Comparison of ENCODE assay signal across 11 cellular contexts in the genomic region with DNA sequence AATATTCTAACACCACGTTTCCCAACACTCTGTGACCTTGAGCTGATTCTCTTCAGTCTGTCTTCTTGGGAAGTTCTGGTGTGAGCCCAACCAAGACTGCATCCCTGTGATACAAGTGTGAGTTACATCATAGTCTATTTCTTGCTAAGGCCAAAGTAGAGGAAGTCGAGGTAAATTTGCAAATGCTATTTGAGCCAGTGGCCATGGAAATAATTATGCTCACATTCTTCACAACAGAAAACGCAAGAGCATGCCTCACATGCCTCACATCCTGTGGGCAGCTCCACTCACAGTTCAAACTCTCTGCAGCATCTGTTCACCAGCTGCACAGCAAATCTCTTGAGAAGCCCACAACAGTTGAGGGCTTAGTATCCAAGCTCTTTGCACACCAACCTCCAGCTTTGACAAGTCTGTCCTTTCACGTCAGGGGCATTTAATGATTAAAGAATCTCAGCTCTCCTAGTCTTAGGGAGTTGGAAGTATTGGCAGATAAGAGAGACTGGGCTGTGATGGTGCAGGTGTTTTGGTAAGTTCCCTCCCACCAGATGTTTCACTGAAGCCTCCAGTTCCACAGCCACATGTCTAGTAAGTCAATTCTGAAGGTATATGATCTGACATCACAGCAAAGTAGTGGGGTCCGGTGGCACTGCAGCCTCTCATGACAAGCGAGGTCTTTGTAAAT.
DNase-seq lines count a peak whose midpoint lies in the region; ATAC-seq and TF ChIP-seq lines count a peak whose summit lies in the region.
"Had no signal": no experiment of that assay in that cellular context is flagged by ENCODE, and none has a peak within 500 bp of the region (broad histone marks: within the 10 kb centered on the region; RNA-seq: fewer than 3 reads in every experiment).

No MANE protein-coding gene starts in this region.

- CTCF ChIA-PET in OCI-LY7 (lab: Charles Lee; ENCODE audit: unreplicated experiment), result no interaction called here

- DNase-seq in dedifferentiated amniotic fluid mesenchymal stem cell (ENCODE audit: extremely low spot score) (peak; percentile 82), sciatic nerve (ENCODE audit: low spot score) (no peak), OCI-LY7 (ENCODE audit: low spot score) (no peak), germinal center (ENCODE audit: low spot score) (no peak), GOT3 (lab: John Stamatoyannopoulos, UW) (no peak)
- DNase-seq: activated naive CD4-positive, alpha-beta T cell treated with anti-CD3 and anti-CD28 coated beads, Interleukin-2, amount 50 U/mL, for 16 hours; WERI-Rb-1 had no signal

- H3K4me3 ChIP-seq in OCI-LY7 (ENCODE audit: low read depth, low read length, poor library complexity, severe bottlenecking), result no peak overlapping the region
- H3K4me3 ChIP-seq: K562, tibial nerve had no signal

- no peak overlapping the region for H3K4me2 ChIP-seq in OCI-LY7 (ENCODE audit: low read length)

- no TSS peak for BruUV-seq in OCI-LY7 (replicated peaks; lab: Mats Ljungman, UMichigan)

- no peaks in the 10 kb centered on the region for H3K9me3 ChIP-seq in OCI-LY7 (ENCODE audit: low read length)
- H3K9me3 ChIP-seq: tibial nerve had no signal

- no peak for TF ChIP-seq CTCF in OCI-LY7 (conservative IDR thresholded peaks at IDR 0.05; ENCODE audit: low read length)

- no peaks in the 10 kb centered on the region for H3K79me2 ChIP-seq in OCI-LY7 (ENCODE audit: insufficient read depth, low read depth, low read length)

- no peak overlapping the region for H2AFZ ChIP-seq in OCI-LY7 (ENCODE audit: low read length)

- ATAC-seq in GM18502 (IDR thresholded peaks at IDR 0.05; ENCODE audit: poor library complexity, unreplicated experiment) (peak; percentile 80), HG03354 (IDR thresholded peaks at IDR 0.05; ENCODE audit: poor library complexity, severe bottlenecking, unreplicated experiment) (peak; percentile 82), sciatic nerve (peak; percentile 74)
- ATAC-seq: K562 had no signal

- no peak overlapping the region for H3K27ac ChIP-seq in OCI-LY7 (ENCODE audit: low read depth, low read length, poor library complexity, severe bottlenecking)
- H3K27ac ChIP-seq: tibial nerve, WERI-Rb-1 had no signal

- H3K36me3 ChIP-seq in OCI-LY7 (ENCODE audit: insufficient read depth, low read length), result no peaks in the 10 kb centered on the region
- H3K36me3 ChIP-seq: tibial nerve, WERI-Rb-1 had no signal

- H3K9me2 ChIP-seq in OCI-LY7 (ENCODE audit: insufficient read depth, low read length), result no peaks in the 10 kb centered on the region

- intact Hi-C loops in sciatic nerve (cut with DNase I), result no loop called here
- intact Hi-C loops in OCI-LY7 (cut with micrococcal nuclease; ENCODE audit: unreplicated experiment), result loop anchor here (5.0 kb wide), 1 partner anchor 119 kb away; no protein-coding TSS in a partner anchor

- no peaks in the 10 kb centered on the region for H4K20me1 ChIP-seq in OCI-LY7 (ENCODE audit: insufficient read depth, low read length)

- no peaks in the 10 kb centered on the region for H3K4me1 ChIP-seq in OCI-LY7 (ENCODE audit: insufficient read depth, low read length, poor library complexity, severe bottlenecking)

- POLR2A ChIA-PET in OCI-LY7 (lab: Charles Lee), result interaction anchor here (1.1 to 1.4 kb wide), 2 partner anchors 12 to 46 kb away, joined by 3 read pairs; no protein-coding TSS in a partner anchor
